In genomic region chr5:52989025-52989780, GRCh38 we compare ENCODE assay signal across 1 cellular context.
TF ChIP-seq lines count a peak whose summit lies in the region.

Gene ITGA2 (plus strand): TSS chr5:52989352. CDS start chr5:52989469, 117 bp downstream.

TF ChIP-seq in HEK293, 187 proteins besides CTCF, POLR2A, EP300 and RAD21 (continued from another document):
- TF ChIP-seq PATZ1 (tag by site-specific recombination; IDR thresholded peaks at IDR 0.05) (peak; percentile 63; the same call in 1 of the 2 replicates), WT1 (tag by site-specific recombination; IDR thresholded peaks at IDR 0.05) (no peak), HOXD13 (CRISPR knock-in tag; IDR thresholded peaks at IDR 0.05; ENCODE audit: borderline replicate concordance) (no peak), MZF1 (tag by site-specific recombination; IDR thresholded peaks at IDR 0.05; ENCODE audit: borderline replicate concordance) (no peak; the same call in 1 of the 2 replicates), ZBTB26 (tag by site-specific recombination; optimal IDR thresholded peaks at IDR 0.05) (peak; percentile 78), ZNF394 (tag by site-specific recombination; IDR thresholded peaks at IDR 0.05; ENCODE audit: borderline replicate concordance) (no peak), ZBTB48 (tag by site-specific recombination; IDR thresholded peaks at IDR 0.05) (peak; percentile 87), TRIM28 (IDR thresholded peaks at IDR 0.05; ENCODE audit: borderline replicate concordance, low read length) (peak; percentile 25; the same call in 1 of the 2 replicates), ZNF266 (tag by site-specific recombination; IDR thresholded peaks at IDR 0.05; ENCODE audit: low read depth) (no peak), ZNF692 (tag by site-specific recombination; IDR thresholded peaks at IDR 0.05) (peak; percentile 55; the same call in 1 of the 2 replicates), PRDM10 (tag by site-specific recombination; IDR thresholded peaks at IDR 0.05) (peak; percentile 89), ZNF114 (tag by site-specific recombination; IDR thresholded peaks at IDR 0.05) (no peak), OSR2 (tag by site-specific recombination; IDR thresholded peaks at IDR 0.05) (0 out of 2 replicates have a peak, but pooled peaks have one; percentile 5), SP2 (tag by site-specific recombination; IDR thresholded peaks at IDR 0.05) (peak; percentile 54), ZEB2 (tag by site-specific recombination; IDR thresholded peaks at IDR 0.05) (no peak), ZSCAN16 (tag by site-specific recombination; IDR thresholded peaks at IDR 0.05) (peak; percentile 25; the same call in 1 of the 2 replicates), ZXDB (tag by site-specific recombination; IDR thresholded peaks at IDR 0.05) (peak; percentile 54; the same call in 1 of the 2 replicates), ZSCAN30 (tag by site-specific recombination; IDR thresholded peaks at IDR 0.05) (peak; percentile 26; the same call in 1 of the 2 replicates), ZNF785 (tag by site-specific recombination; IDR thresholded peaks at IDR 0.05) (no peak), ZBTB20 (tag by site-specific recombination; IDR thresholded peaks at IDR 0.05) (peak; percentile 89), EGR2 (tag by site-specific recombination; IDR thresholded peaks at IDR 0.05; ENCODE audit: low read depth) (peak; percentile 46; the same call in 1 of the 2 replicates), ZNF791 (tag by site-specific recombination; IDR thresholded peaks at IDR 0.05) (no peak), ZNF157 (tag by site-specific recombination; IDR thresholded peaks at IDR 0.05) (no peak), ZNF561 (tag by site-specific recombination; IDR thresholded peaks at IDR 0.05; ENCODE audit: borderline replicate concordance) (peak; percentile 62), KLF9 (tag by site-specific recombination; IDR thresholded peaks at IDR 0.05; ENCODE audit: low read depth) (peak; percentile 38; the same call in 1 of the 2 replicates), GLIS1 (tag by site-specific recombination; IDR thresholded peaks at IDR 0.05) (peak; percentile 36), ZNF580 (tag by site-specific recombination; IDR thresholded peaks at IDR 0.05) (no peak), KLF1 (tag by site-specific recombination; IDR thresholded peaks at IDR 0.05) (peak; percentile 73), KLF10 (tag by site-specific recombination; IDR thresholded peaks at IDR 0.05) (peak; percentile 41; the same call in 1 of the 2 replicates), ZFP37 (tag by site-specific recombination; IDR thresholded peaks at IDR 0.05) (peak; percentile 90; the same call in 1 of the 2 replicates), BCL11A (tag by site-specific recombination; IDR thresholded peaks at IDR 0.05; ENCODE audit: low read depth) (no peak), REPIN1 (tag by site-specific recombination; IDR thresholded peaks at IDR 0.05; ENCODE audit: low read depth) (peak; percentile 60), ZNF398 (tag by site-specific recombination; IDR thresholded peaks at IDR 0.05) (0 out of 2 replicates have a peak, but pooled peaks have one; percentile 10), INSM2 (tag by site-specific recombination; IDR thresholded peaks at IDR 0.05) (no peak), ZNF324 (tag by site-specific recombination; IDR thresholded peaks at IDR 0.05) (no peak), ZNF391 (tag by site-specific recombination; IDR thresholded peaks at IDR 0.05; ENCODE audit: borderline replicate concordance, low read depth) (no peak), HIC1 (tag by site-specific recombination; IDR thresholded peaks at IDR 0.05) (peak; percentile 11; the same call in 1 of the 2 replicates), TCF7L2 (IDR thresholded peaks at IDR 0.05; ENCODE audit: borderline replicate concordance, low read depth, low read length) (no peak), ZNF658 (tag by site-specific recombination; IDR thresholded peaks at IDR 0.05) (no peak)
